13 cellular contexts compared by ENCODE assay signal in the genomic region with DNA sequence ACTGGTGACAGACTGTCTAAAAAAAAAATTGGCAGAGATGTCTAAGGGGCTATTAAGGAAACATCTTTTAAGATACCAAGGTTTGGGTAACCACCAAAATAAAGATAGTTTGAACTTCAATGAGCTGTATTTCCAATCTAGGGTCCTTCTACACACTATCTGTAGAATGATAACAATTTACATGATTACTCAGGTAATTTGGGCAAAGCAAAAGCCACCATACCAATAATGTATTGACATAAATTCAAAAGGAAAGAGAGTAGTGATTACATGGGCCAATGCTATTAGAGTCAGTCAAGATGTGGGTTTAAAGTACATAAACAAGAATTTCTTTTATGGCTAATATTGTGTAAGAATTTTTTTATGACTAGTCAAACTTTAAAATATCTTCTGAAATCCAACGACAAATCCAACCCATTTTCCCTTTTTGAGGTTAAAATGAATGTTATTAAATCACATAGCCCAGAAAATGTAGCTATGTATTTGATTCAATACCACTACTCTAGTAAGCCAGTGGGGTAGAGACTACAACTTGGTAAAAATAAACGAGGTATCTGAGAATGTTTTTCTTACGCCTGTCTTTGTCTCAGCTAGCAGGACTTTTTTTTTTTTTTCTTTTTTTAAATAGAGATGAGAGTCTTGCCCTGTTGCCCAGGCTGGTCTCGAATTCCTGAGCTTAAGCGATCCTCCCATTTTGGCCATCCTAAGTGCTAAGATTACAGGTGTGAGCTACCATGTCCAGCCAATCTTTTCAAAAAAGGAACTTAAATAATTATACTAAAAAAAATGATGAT.
"Had no signal": no experiment of that assay in that cellular context is flagged by ENCODE, and none has a peak within 500 bp of the region (broad histone marks: within the 10 kb centered on the region; RNA-seq: fewer than 3 reads in every experiment).

No MANE protein-coding gene starts in this region.

- H3K9me3 Mint-ChIP-seq: activated CD4-positive, alpha-beta memory T cell treated with anti-CD3 and anti-CD28 coated beads for 36 hours; activated T-cell treated with anti-CD3 and anti-CD28 coated beads, Interleukin-2, amount 50 U/mL, for 72 hours; nephron; stimulated activated naive CD8-positive, alpha-beta T cell treated with anti-CD3 and anti-CD28 coated beads, Interleukin-15, amount 100 ng/mL, for 72 hours had no signal

- DNase-seq: activated CD4-positive, alpha-beta memory T cell treated with anti-CD3 and anti-CD28 coated beads for 36 hours; activated CD4-positive, alpha-beta T cell treated with anti-CD3 and anti-CD28 coated beads for 1 hour; activated gamma-delta T cell treated with Interleukin-2 at 50 U/mL for 16 hours; activated T-cell treated with anti-CD3 and anti-CD28 coated beads, Interleukin-2, amount 50 U/mL, for 72 hours; heart left ventricle; mucosa of descending colon; stimulated activated CD4-positive, alpha-beta T cell treated with anti-CD3 and anti-CD28 coated beads, Interleukin-2, amount 100 ng/mL, for 48 hours; stimulated activated CD8-positive, alpha-beta memory T cell treated with anti-CD3 and anti-CD28 coated beads, Interleukin-4, amount 100 ng/mL, for 48 hours; stimulated activated naive CD8-positive, alpha-beta T cell treated with anti-CD3 and anti-CD28 coated beads, Interleukin-15, amount 100 ng/mL, for 72 hours; T-helper 9 cell; testis; upper lobe of right lung had no signal

- H3K27ac Mint-ChIP-seq: activated CD4-positive, alpha-beta memory T cell treated with anti-CD3 and anti-CD28 coated beads for 36 hours; nephron had no signal

- H3K27me3 Mint-ChIP-seq: activated CD4-positive, alpha-beta memory T cell treated with anti-CD3 and anti-CD28 coated beads for 36 hours; stimulated activated naive CD8-positive, alpha-beta T cell treated with anti-CD3 and anti-CD28 coated beads, Interleukin-15, amount 100 ng/mL, for 72 hours had no signal

- H3K27me3 ChIP-seq: heart left ventricle, testis, upper lobe of right lung had no signal

- H3K27ac ChIP-seq: heart left ventricle, testis, upper lobe of right lung had no signal

- H3K4me1 Mint-ChIP-seq: nephron had no signal

- ATAC-seq: activated T-cell treated with anti-CD3 and anti-CD28 coated beads, Interleukin-2, amount 50 U/mL, for 72 hours; mucosa of descending colon; stimulated activated naive CD8-positive, alpha-beta T cell treated with anti-CD3 and anti-CD28 coated beads, Interleukin-15, amount 100 ng/mL, for 72 hours; upper lobe of right lung had no signal

- H3K9me3 ChIP-seq: heart left ventricle, mucosa of descending colon, testis, upper lobe of right lung had no signal

- H3K4me1 ChIP-seq: testis, upper lobe of right lung had no signal

- H3K4me3 ChIP-seq: heart left ventricle, mucosa of descending colon, testis, upper lobe of right lung had no signal

- H3K4me3 Mint-ChIP-seq: activated CD4-positive, alpha-beta memory T cell treated with anti-CD3 and anti-CD28 coated beads for 36 hours; activated T-cell treated with anti-CD3 and anti-CD28 coated beads, Interleukin-2, amount 50 U/mL, for 72 hours; nephron; stimulated activated naive CD8-positive, alpha-beta T cell treated with anti-CD3 and anti-CD28 coated beads, Interleukin-15, amount 100 ng/mL, for 72 hours had no signal
